Comparison of ENCODE assay signal across 13 cellular contexts in the genomic region with DNA sequence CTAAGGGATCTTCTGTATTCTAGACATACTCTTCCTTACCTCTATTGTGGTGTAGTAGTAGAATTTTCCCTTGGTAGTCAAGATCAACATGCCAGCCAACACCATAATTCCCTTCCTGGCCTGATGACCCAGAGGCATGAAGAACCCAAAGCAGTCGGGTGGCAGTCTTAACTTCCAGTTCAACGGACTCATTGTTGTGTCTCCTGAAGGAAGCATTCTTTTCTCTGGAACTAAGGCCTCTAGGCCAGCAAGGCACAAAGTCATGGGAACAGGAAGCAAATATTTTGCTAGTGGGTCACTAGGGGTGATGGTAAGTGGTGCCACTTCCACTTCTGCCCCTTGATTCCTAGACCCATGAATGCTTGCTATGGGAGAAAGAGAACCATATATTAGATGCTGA.
"Had no signal": no experiment of that assay in that cellular context is flagged by ENCODE, and none has a peak within 500 bp of the region (broad histone marks: within the 10 kb centered on the region; RNA-seq: fewer than 3 reads in every experiment).

No MANE protein-coding gene starts in this region.

- DNase-seq: dermis blood vessel endothelial cell; esophagus squamous epithelium; foreskin fibroblast; kidney glomerular epithelial cell; mucosa of descending colon; naive thymus-derived CD8-positive, alpha-beta T cell; posterior cingulate gyrus; stimulated activated CD4-positive, alpha-beta T cell treated with anti-CD3 and anti-CD28 coated beads, Interleukin-2, amount 100 ng/mL, for 48 hours; stimulated activated naive CD8-positive, alpha-beta T cell treated with anti-CD3 and anti-CD28 coated beads, Interleukin-15, Interleukin-2, amounts not matched to agents 100 U/mL and 50 U/mL, for 24 hours; thyroid gland; upper lobe of left lung; uterus had no signal

- ATAC-seq: left lobe of liver; mucosa of descending colon; naive thymus-derived CD8-positive, alpha-beta T cell; stimulated activated naive CD8-positive, alpha-beta T cell treated with anti-CD3 and anti-CD28 coated beads, Interleukin-15, Interleukin-2, amounts not matched to agents 100 U/mL and 50 U/mL, for 24 hours had no signal
